ENCODE assay signal across 10 cellular contexts in the genomic region with DNA sequence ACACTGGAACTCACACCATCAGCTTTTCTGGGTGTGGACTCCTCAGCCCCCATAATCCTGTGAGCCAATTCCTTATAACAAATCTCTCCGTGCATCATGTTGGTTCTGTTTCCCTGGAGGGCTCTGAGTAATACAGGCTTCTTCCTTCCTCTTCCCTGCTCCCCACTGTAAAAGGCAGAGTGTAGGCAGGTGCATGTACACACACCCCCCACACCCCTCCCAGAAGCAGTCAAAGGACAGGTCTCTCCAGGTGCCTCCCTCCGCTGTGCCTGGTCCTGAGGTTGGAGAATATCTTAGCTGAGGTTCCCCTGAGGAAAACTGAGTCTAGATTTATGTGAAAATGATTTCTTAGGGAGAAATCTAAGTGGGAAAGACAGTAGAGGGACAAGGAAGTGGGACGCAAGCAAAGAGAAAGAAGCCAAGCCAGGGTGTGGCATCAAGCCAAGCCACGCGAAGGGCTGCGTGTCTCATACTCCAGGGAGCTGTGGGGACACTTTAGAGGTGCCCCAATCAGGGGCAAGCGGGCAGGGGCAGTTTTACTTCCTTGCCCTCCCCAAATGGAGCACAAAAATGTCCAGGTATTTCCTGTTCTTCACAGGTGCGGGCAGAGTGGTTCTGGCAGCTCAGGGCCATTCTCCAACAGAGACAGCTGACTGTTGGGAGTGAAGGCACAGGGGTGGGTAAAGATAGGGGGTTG.
DNase-seq lines count a peak whose midpoint lies in the region; ATAC-seq, FAIRE-seq and TF ChIP-seq lines count a peak whose summit lies in the region.
"Had no signal": no experiment of that assay in that cellular context is flagged by ENCODE, and none has a peak within 500 bp of the region (broad histone marks: within the 10 kb centered on the region; RNA-seq: fewer than 3 reads in every experiment).

No MANE protein-coding gene starts in this region.

- no peaks in the 10 kb centered on the region for H3K9me2 ChIP-seq in PC-9 (ENCODE audit: insufficient read depth)

- CTCF ChIA-PET in PC-9 (lab: Charles Lee), result interaction anchor here (0.6 kb wide), 1 partner anchor 22 kb away, joined by 3 read pairs; no protein-coding TSS in a partner anchor

- DNase-seq in CD1c-positive myeloid dendritic cell (ENCODE audit: extremely low spot score) (peak; percentile 30), PC-9 (peak; percentile 66 to 70), foreskin keratinocyte (peak in 1 of 2 donors; percentile 63), pancreas (peak in 5 of 6 donors; percentile 43 to 81 (median 63)), DMS153 treated with DMSO at 0.1 percent for 48 hours (lab: John Stamatoyannopoulos, UW; ENCODE audit: unreplicated experiment) (no peak), OCI-M2 (lab: John Stamatoyannopoulos, UW; ENCODE audit: unreplicated experiment) (no peak), GM03348 (ENCODE audit: low spot score) (no peak)

- H3F3A ChIP-seq in PC-9 (ENCODE audit: insufficient read depth, low read depth), result peaks cover 7% of the 10 kb centered on the region; the same call in 1 of the 2 replicates

- peaks cover 45% of the 10 kb centered on the region for H3K4me1 ChIP-seq in PC-9 (replicated peaks; ENCODE audit: insufficient read depth)
- H3K4me1 ChIP-seq in foreskin keratinocyte, result peaks cover 21% of the 10 kb centered on the region
- H3K4me1 ChIP-seq in pancreas, result peaks cover 10 to 22% (median 21%) of the 10 kb centered on the region in 3 donors

- H3K36me3 ChIP-seq in PC-9 (ENCODE audit: low read depth), result no peaks in the 10 kb centered on the region
- no peaks in the 10 kb centered on the region for H3K36me3 ChIP-seq in pancreas

- WGBS in pancreas, 2 donors, result 25 to 26% methylated on average over 8 of the region's 8 CpGs

- ATAC-seq in foreskin keratinocyte, result peak; percentile 68
- peak; percentile 51 to 72 (median 66) for ATAC-seq in pancreas
- ATAC-seq in HG02763 (IDR thresholded peaks at IDR 0.05; ENCODE audit: unreplicated experiment), result no peak
- ATAC-seq: natural killer cell treated with Interleukin-12 subunit alpha and Interleukin-12 subunit beta and Interleukin-15 and Interleukin-18, amount 100 ng/mL, for 72 hours had no signal

- H3K9me3 ChIP-seq in PC-9 (ENCODE audit: insufficient read depth, low read depth), result no peaks in the 10 kb centered on the region
- H3K9me3 ChIP-seq in pancreas, result no peaks in the 10 kb centered on the region

- H3K4me3 ChIP-seq in PC-9 (no peak overlapping the region), pancreas (peak overlapping the region in 2 of 4 donors; percentile 3 to 19)

- H3K4me2 ChIP-seq in PC-9, result peak overlapping the region; percentile 42

- H3K27me3 ChIP-seq in PC-9 (ENCODE audit: insufficient read depth, low read depth) (no peaks in the 10 kb centered on the region), foreskin keratinocyte (no peaks in the 10 kb centered on the region), pancreas (no peaks in the 10 kb centered on the region)

- intact Hi-C loops in PC-9 (cut with micrococcal nuclease; ENCODE audit: unreplicated experiment) (no loop called here), pancreas (cut with DNase I) (no loop called here)

- BruUV-seq in PC-9 (replicated peaks; lab: Mats Ljungman, UMichigan), result no TSS peak

- no peak for FAIRE-seq in pancreas (lab: Jason Lieb, UNC)
- FAIRE-seq: D721Med had no signal

- TF ChIP-seq CTCF in PC-9 (conservative IDR thresholded peaks at IDR 0.05), result no peak
- TF ChIP-seq CTCF in foreskin keratinocyte (conservative IDR thresholded peaks at IDR 0.05), result no peak
- TF ChIP-seq CTCF in pancreas (IDR thresholded peaks at IDR 0.05), result no peak

- H3K27ac ChIP-seq in PC-9 (peak overlapping the region; percentile 49), foreskin keratinocyte (no peak overlapping the region), pancreas (peak overlapping the region; percentile 61 to 90 (median 82))

- no peaks in the 10 kb centered on the region for H3K79me2 ChIP-seq in PC-9 (ENCODE audit: low read depth)

- H2AFZ ChIP-seq in PC-9, result no peak overlapping the region

- no peaks in the 10 kb centered on the region for H4K20me1 ChIP-seq in PC-9 (ENCODE audit: insufficient read depth)

- POLR2A ChIA-PET in PC-9 (lab: Charles Lee; ENCODE audit: unreplicated experiment), result interaction anchor here (0.6 kb wide), 1 partner anchor 440 kb away, joined by 3 read pairs; no protein-coding TSS in a partner anchor

Comparison
In these comparisons a context has a peak if more than half of its experiments do, and no peak if none do; other contexts are left out.
1. DNase-seq: peak in CD1c-positive myeloid dendritic cell (single experiment), PC-9 (2 of 2) and pancreas (5 of 6); none in DMS153 treated with DMSO at 0.1 percent for 48 hours (single experiment), OCI-M2 (single experiment) and GM03348 (single experiment).